Comparison of ENCODE assay signal across 26 cellular contexts in genomic region chr5:175802361-175802760, GRCh38.
"Had no signal": no experiment of that assay in that cellular context is flagged by ENCODE, and none has a peak within 500 bp of the region (broad histone marks: within the 10 kb centered on the region; RNA-seq: fewer than 3 reads in every experiment).

No MANE protein-coding gene starts in this region.

- ATAC-seq: natural killer cell treated with Interleukin-12 subunit alpha and Interleukin-12 subunit beta and Interleukin-15 and Interleukin-18, amount 100 ng/mL, for 72 hours; pancreas; psoas muscle; right cardiac atrium; right lobe of liver; stimulated activated effector memory CD8-positive, alpha-beta T cell treated with anti-CD3 and anti-CD28 coated beads, Interleukin-12 subunit alpha, Interleukin-12 subunit beta, amount 100 ng/mL, for 72 hours; stimulated activated naive B cell treated with anti-CD40 and anti-IgM and Interleukin-4, amounts not matched to agents 10 μg/mL and 1 μg/mL and 100 μg/mL, for 72 hours had no signal

- H3K4me1 ChIP-seq: psoas muscle had no signal

- H3K9me3 ChIP-seq: neutrophil, pancreas, psoas muscle, right lobe of liver, sigmoid colon, stomach, thoracic aorta, thyroid gland, tibial nerve, upper lobe of left lung, vagina had no signal

- H3K9me3 Mint-ChIP-seq: natural killer cell treated with Interleukin-12 subunit alpha and Interleukin-12 subunit beta and Interleukin-15 and Interleukin-18, amount 100 ng/mL, for 72 hours; nephron progenitor cell; neural crest cell; stimulated activated effector memory CD8-positive, alpha-beta T cell treated with anti-CD3 and anti-CD28 coated beads, Interleukin-12 subunit alpha, Interleukin-12 subunit beta, amount 100 ng/mL, for 72 hours; stimulated activated naive B cell treated with anti-CD40 and anti-IgM and Interleukin-4, amounts not matched to agents 10 μg/mL and 1 μg/mL and 100 μg/mL, for 72 hours; stimulated activated naive CD8-positive, alpha-beta T cell treated with anti-CD3 and anti-CD28 coated beads, Interleukin-15, Interleukin-2, amounts not matched to agents 100 ng/mL and 50 ng/mL, for 24 hours had no signal

- DNase-seq: nephron progenitor cell; nucleus accumbens; pancreas; psoas muscle; right cardiac atrium; right lobe of liver; sigmoid colon; small intestine; stimulated activated CD4-positive, alpha-beta T cell treated with anti-CD3 and anti-CD28 coated beads, Interleukin-15, amount 100 ng/mL, for 24 hours; stimulated activated CD4-positive, alpha-beta T cell treated with anti-CD3 and anti-CD28 coated beads, Interleukin-2, amount 100 ng/mL, for 24 hours; stimulated activated CD4-positive, alpha-beta T cell treated with anti-CD3 and anti-CD28 coated beads, Interleukin-2, amount 100 ng/mL, for 48 hours; stimulated activated CD4-positive, alpha-beta T cell treated with anti-CD3 and anti-CD28 coated beads, Interleukin-4, amount 100 ng/mL, for 24 hours; stimulated activated naive B cell treated with anti-CD40 and anti-IgM and Interleukin-4, amounts not matched to agents 10 μg/mL and 1 μg/mL and 100 μg/mL, for 72 hours; stimulated activated naive CD4-positive, alpha-beta T cell treated with Interleukin-2 at 50 U/mL for 16 hours; stomach; thyroid gland; trophoblast cell; upper lobe of left lung had no signal

- H3K4me3 Mint-ChIP-seq: natural killer cell treated with Interleukin-12 subunit alpha and Interleukin-12 subunit beta and Interleukin-15 and Interleukin-18, amount 100 ng/mL, for 72 hours; nephron progenitor cell; neural crest cell; stimulated activated effector memory CD8-positive, alpha-beta T cell treated with anti-CD3 and anti-CD28 coated beads, Interleukin-12 subunit alpha, Interleukin-12 subunit beta, amount 100 ng/mL, for 72 hours; stimulated activated naive B cell treated with anti-CD40 and anti-IgM and Interleukin-4, amounts not matched to agents 10 μg/mL and 1 μg/mL and 100 μg/mL, for 72 hours; stimulated activated naive CD8-positive, alpha-beta T cell treated with anti-CD3 and anti-CD28 coated beads, Interleukin-15, Interleukin-2, amounts not matched to agents 100 ng/mL and 50 ng/mL, for 24 hours had no signal

- H3K36me3 ChIP-seq: neutrophil, pancreas, right lobe of liver, sigmoid colon, stomach, thoracic aorta, thyroid gland, tibial nerve, upper lobe of left lung, vagina had no signal

- H3K27ac ChIP-seq: neutrophil, pancreas, psoas muscle, right lobe of liver, sigmoid colon, stomach, thoracic aorta, thyroid gland, tibial nerve, upper lobe of left lung, vagina had no signal

- H3K27ac Mint-ChIP-seq: natural killer cell treated with Interleukin-12 subunit alpha and Interleukin-12 subunit beta and Interleukin-15 and Interleukin-18, amount 100 ng/mL, for 72 hours; nephron progenitor cell; stimulated activated effector memory CD8-positive, alpha-beta T cell treated with anti-CD3 and anti-CD28 coated beads, Interleukin-12 subunit alpha, Interleukin-12 subunit beta, amount 100 ng/mL, for 72 hours; stimulated activated naive B cell treated with anti-CD40 and anti-IgM and Interleukin-4, amounts not matched to agents 10 μg/mL and 1 μg/mL and 100 μg/mL, for 72 hours; stimulated activated naive CD8-positive, alpha-beta T cell treated with anti-CD3 and anti-CD28 coated beads, Interleukin-15, Interleukin-2, amounts not matched to agents 100 ng/mL and 50 ng/mL, for 24 hours had no signal

- H3K4me3 ChIP-seq: pancreas, psoas muscle, right lobe of liver, sigmoid colon, stomach, thoracic aorta, thyroid gland, tibial nerve, upper lobe of left lung, vagina had no signal

- H3K36me3 Mint-ChIP-seq: natural killer cell treated with Interleukin-12 subunit alpha and Interleukin-12 subunit beta and Interleukin-15 and Interleukin-18, amount 100 ng/mL, for 72 hours; stimulated activated effector memory CD8-positive, alpha-beta T cell treated with anti-CD3 and anti-CD28 coated beads, Interleukin-12 subunit alpha, Interleukin-12 subunit beta, amount 100 ng/mL, for 72 hours; stimulated activated naive B cell treated with anti-CD40 and anti-IgM and Interleukin-4, amounts not matched to agents 10 μg/mL and 1 μg/mL and 100 μg/mL, for 72 hours had no signal

- H3K27me3 ChIP-seq: thyroid gland, vagina had no signal
